9 cellular contexts compared by ENCODE assay signal in genomic region chr20:5191829-5192569, GRCh38.
A peak's percentile ranks its signal among the peaks of the same experiment; 100 is the strongest.
DNase-seq lines count a peak whose midpoint lies in the region; ATAC-seq and TF ChIP-seq lines count a peak whose summit lies in the region.
"Had no signal": no experiment of that assay in that cellular context is flagged by ENCODE, and none has a peak within 500 bp of the region (broad histone marks: within the 10 kb centered on the region; RNA-seq: fewer than 3 reads in every experiment).

No MANE protein-coding gene starts in this region.

- TF ChIP-seq POLR2A in heart left ventricle (IDR thresholded peaks at IDR 0.05): no peak

- BruUV-seq in PC-9 (replicated peaks; lab: Mats Ljungman, UMichigan): no TSS peak

- H3K4me1 ChIP-seq in BE2C: no peaks in the 10 kb centered on the region
- peaks cover 20% of the 10 kb centered on the region for H3K4me1 ChIP-seq in Karpas-422 (ENCODE audit: low read length)
- H3K4me1 ChIP-seq in PC-9 (replicated peaks; ENCODE audit: insufficient read depth): no peaks in the 10 kb centered on the region
- peaks cover 0 to 30% (median 16%) of the 10 kb centered on the region in 12 donors for H3K4me1 ChIP-seq in heart left ventricle
- H3K4me1 ChIP-seq: SJSA1 had no signal

- ATAC-seq in GM18511 (IDR thresholded peaks at IDR 0.05; ENCODE audit: unreplicated experiment) (peak; percentile 57), heart left ventricle (peak; percentile 57 to 74 (median 72))

- POLR2A ChIA-PET in PC-9 (lab: Charles Lee; ENCODE audit: unreplicated experiment): interaction anchor here (0.6 kb wide), 1 partner anchor 13 kb away, joined by 7 read pairs; no protein-coding TSS in a partner anchor

- peak overlapping the region; percentile 48; the same call in 1 of the 2 replicates for H2AFZ ChIP-seq in Karpas-422 (ENCODE audit: low read length)
- no peak overlapping the region for H2AFZ ChIP-seq in PC-9

- no peak overlapping the region for H3K27ac ChIP-seq in Karpas-422 (ENCODE audit: low read length)
- H3K27ac ChIP-seq in PC-9: no peak overlapping the region
- H3K27ac ChIP-seq in heart left ventricle: peak overlapping the region in 11 of 12 donors; percentile 45 to 72 (median 54)
- H3K27ac ChIP-seq: SJSA1 had no signal

- H3K9me3 ChIP-seq in BE2C (no peaks in the 10 kb centered on the region), Karpas-422 (ENCODE audit: low read length) (no peaks in the 10 kb centered on the region), PC-9 (ENCODE audit: insufficient read depth, low read depth) (no peaks in the 10 kb centered on the region), heart left ventricle (no peaks in the 10 kb centered on the region)
- H3K9me3 ChIP-seq: SJSA1 had no signal

- no peaks in the 10 kb centered on the region for H3K79me2 ChIP-seq in Karpas-422 (ENCODE audit: low read length)
- no peaks in the 10 kb centered on the region for H3K79me2 ChIP-seq in PC-9 (ENCODE audit: low read depth)

- H4K20me1 ChIP-seq in Karpas-422 (ENCODE audit: insufficient read depth, low read depth, low read length) (no peaks in the 10 kb centered on the region), PC-9 (ENCODE audit: insufficient read depth) (no peaks in the 10 kb centered on the region)

- CTCF ChIA-PET in PC-9 (lab: Charles Lee): interaction anchor here (0.6 to 2.6 kb wide), 9 partner anchors 23 to 1654 kb away, joined by 3 to 105 read pairs (median 3); partner anchors contain the start of gene CDS2

- 0 out of 2 replicates have a peak, but pooled peaks cover 11% of the 10 kb centered on the region for H3F3A ChIP-seq in PC-9 (ENCODE audit: insufficient read depth, low read depth)

- DNase-seq in BE2C: peak; percentile 53
- DNase-seq in Karpas-422: peak; percentile 89
- peak; percentile 39 to 62 for DNase-seq in PC-9
- DNase-seq in amygdala (lab: John Stamatoyannopoulos, UW): peak in 31 of 56 donors; percentile 14 to 80 (median 30)
- peak in 1 of 5 donors; percentile 43 for DNase-seq in heart left ventricle
- peak; percentile 46 for DNase-seq in pulmonary artery endothelial cell (ENCODE audit: low read depth, low spot score)
- no peak for DNase-seq in cortex of kidney (lab: John Stamatoyannopoulos, UW)

- TF ChIP-seq CTCF in BE2C (IDR thresholded peaks at IDR 0.05; ENCODE audit: low read depth, low read length): peak; percentile 83
- TF ChIP-seq CTCF in PC-9 (conservative IDR thresholded peaks at IDR 0.05): peak; percentile 87
- TF ChIP-seq CTCF in heart left ventricle (IDR thresholded peaks at IDR 0.05): peak; percentile 60 to 89 (median 82)

- WGBS in heart left ventricle, 4 donors: 22 to 46% (median 33%) methylated on average over 9 of the region's 9 CpGs

- H3K4me3 ChIP-seq in BE2C (ENCODE audit: low read depth, low read length): no peak overlapping the region
- no peak overlapping the region for H3K4me3 ChIP-seq in Karpas-422 (ENCODE audit: low read length)
- no peak overlapping the region for H3K4me3 ChIP-seq in PC-9
- no peak overlapping the region for H3K4me3 ChIP-seq in heart left ventricle
- H3K4me3 ChIP-seq: SJSA1 had no signal

- intact Hi-C loops in PC-9 (cut with micrococcal nuclease; ENCODE audit: unreplicated experiment): loop anchor here (1.0 to 10.0 kb wide), 3 partner anchors 66 to 587 kb away; no protein-coding TSS in a partner anchor
- intact Hi-C loops in heart left ventricle (cut with DNase I): loop anchor here (1.0 to 2.0 kb wide), 2 partner anchors 65 to 66 kb away; partner anchors contain the start of gene CDS2 (in 4 of the 10)

- H3K27me3 ChIP-seq in BE2C: no peaks in the 10 kb centered on the region
- H3K27me3 ChIP-seq in Karpas-422 (ENCODE audit: low read length): no peaks in the 10 kb centered on the region
- no peaks in the 10 kb centered on the region for H3K27me3 ChIP-seq in PC-9 (ENCODE audit: insufficient read depth, low read depth)
- H3K27me3 ChIP-seq in heart left ventricle: no peaks in the 10 kb centered on the region
- H3K27me3 ChIP-seq: SJSA1 had no signal

- no peaks in the 10 kb centered on the region; the same call in none of the 2 replicates for H3K36me3 ChIP-seq in BE2C
- H3K36me3 ChIP-seq in Karpas-422 (ENCODE audit: insufficient read depth, low read length): 0 out of 2 replicates have a peak, but pooled peaks cover 5% of the 10 kb centered on the region
- peaks cover 6% of the 10 kb centered on the region; the same call in 1 of the 2 replicates for H3K36me3 ChIP-seq in PC-9 (ENCODE audit: low read depth)
- peaks cover 0 to 92% (median 78%) of the 10 kb centered on the region in 9 donors for H3K36me3 ChIP-seq in heart left ventricle

- no peaks in the 10 kb centered on the region for H3K9me2 ChIP-seq in Karpas-422 (replicated peaks; ENCODE audit: insufficient read depth, low read length)
- H3K9me2 ChIP-seq in PC-9 (ENCODE audit: insufficient read depth): no peaks in the 10 kb centered on the region

- no peak overlapping the region for H3K4me2 ChIP-seq in Karpas-422 (ENCODE audit: low read depth, low read length, poor library complexity, severe bottlenecking)
- no peak overlapping the region for H3K4me2 ChIP-seq in PC-9

- H3K9ac ChIP-seq in Karpas-422 (ENCODE audit: low read length): peak overlapping the region; percentile 49

Comparison
In these comparisons a context has a peak if more than half of its experiments do, and no peak if none do; other contexts are left out.
1. H3K27ac ChIP-seq: peak in heart left ventricle (11 of 12); none in Karpas-422 (single experiment) and PC-9 (single experiment).
2. Peak in every context shown above with its lines, with median percentiles within 50 percentile points of each other: CTCF ChIP-seq.